Comparison of ENCODE assay signal across 8 cellular contexts in genomic region chr4:121765368-121765705, GRCh38. TPM values are rescaled to one million over a fixed set of nuclear protein-coding genes. Genes with fewer than 3 reads are reported as not detected.
DNase-seq lines count a peak whose midpoint lies in the region; ATAC-seq and TF ChIP-seq lines count a peak whose summit lies in the region.

No MANE protein-coding gene starts in this region.

- CTCF ChIA-PET in A673 (lab: Charles Lee), result no interaction called here

- H3K4me1 ChIP-seq in A673 (ENCODE audit: insufficient read depth, low read length, poor library complexity, severe bottlenecking) (no peaks in the 10 kb centered on the region), HAP-1 (no peaks in the 10 kb centered on the region)

- H3K27me3 ChIP-seq in A673 (replicated peaks; ENCODE audit: insufficient read depth, low read depth, low read length, poor library complexity), result peaks cover 5% of the 10 kb centered on the region
- no peaks in the 10 kb centered on the region for H3K27me3 ChIP-seq in HAP-1 (ENCODE audit: low read depth)

- H3K36me3 ChIP-seq in A673 (ENCODE audit: insufficient read depth, low read length, poor library complexity, severe bottlenecking) (no peaks in the 10 kb centered on the region), HAP-1 (replicated peaks) (no peaks in the 10 kb centered on the region)

- no peaks in the 10 kb centered on the region for H3K9me3 ChIP-seq in A673 (ENCODE audit: low read depth, low read length, poor library complexity, severe bottlenecking)
- H3K9me3 ChIP-seq in HAP-1, result no peaks in the 10 kb centered on the region

- POLR2A ChIA-PET in A673 (lab: Charles Lee; ENCODE audit: low non-redundant PET), result interaction anchor here (0.5 kb wide), 1 partner anchor 36 kb away, joined by 5 read pairs; the partner anchor contains the start of gene EXOSC9

- in situ Hi-C loops in HAP-1 (cut with MboI; ENCODE audit: low sequenced_read_pairs), result no loop called here

- no peak overlapping the region for H3K27ac Mint-ChIP-seq in naive B cell

- no TSS peak for BruUV-seq in A673 (replicated peaks; lab: Mats Ljungman, UMichigan)

- peak overlapping the region in 6 of 8 donors; percentile 22 to 65 (median 39) for H3K4me3 Mint-ChIP-seq in naive B cell

- intact Hi-C loops in A673 (cut with micrococcal nuclease; ENCODE audit: unreplicated experiment), result no loop called here

- H3K9me3 Mint-ChIP-seq in naive B cell, result no peaks in the 10 kb centered on the region

- peaks cover 5 to 8% (median 7%) of the 10 kb centered on the region in 3 donors for H3K4me1 Mint-ChIP-seq in naive B cell

- H3K27ac ChIP-seq in A673 (ENCODE audit: low read depth, low read length, poor library complexity, severe bottlenecking), result no peak overlapping the region

- TF ChIP-seq CTCF in A673 (conservative IDR thresholded peaks at IDR 0.05; ENCODE audit: low read depth, low read length) (no peak), choroid plexus epithelial cell (conservative IDR thresholded peaks at IDR 0.05; ENCODE audit: low read depth, low read length) (no peak)

- H3K27me3 Mint-ChIP-seq in naive B cell, result peaks cover 67 to 84% (median 73%) of the 10 kb centered on the region in 3 donors

- H3K36me3 Mint-ChIP-seq in naive B cell, result no peaks in the 10 kb centered on the region

- no peak for ATAC-seq in naive B cell (ENCODE audit: low read depth in 2 of 2)
- ATAC-seq in GM18870 (IDR thresholded peaks at IDR 0.05; ENCODE audit: unreplicated experiment), result no peak

- H3K4me3 ChIP-seq in A673 (ENCODE audit: low read depth, low read length, poor library complexity, severe bottlenecking) (peak overlapping the region; percentile 57), HAP-1 (peak overlapping the region; percentile 32), choroid plexus epithelial cell (ENCODE audit: low read depth, low read length) (peak overlapping the region; percentile 60)

- DNase-seq in A673 (ENCODE audit: low spot score) (no peak), HAP-1 (ENCODE audit: low spot score in 2 of 2) (no peak), choroid plexus epithelial cell (ENCODE audit: low read depth) (no peak), naive B cell (no peak), epidermal melanocyte (ENCODE audit: insufficient read length, low spot score) (no peak), NCI-H1417 treated with DMSO at 0.1 percent for 48 hours (lab: John Stamatoyannopoulos, UW) (no peak), activated gamma-delta T cell (lab: John Stamatoyannopoulos, UW) (no peak)

RNA-seq across cellular contexts. Expression of gene SMIM43, which starts 0.4 kb away (rescaled TPM):
- total RNA-seq in A673 (2021), result 0.37 and 0.45 TPM in 2 replicates
- not detected for polyA plus RNA-seq in naive B cell (ENCODE audit: low read depth in 6 of 6)

RNA-seq across cellular contexts. Expression of gene EXOSC9, which starts 35.8 kb away (rescaled TPM):
- 79.0 and 79.8 TPM in 2 replicates for total RNA-seq in A673 (2021)
- 10 to 100 TPM; 12.0 to 45.3 (median 40.1) TPM for polyA plus RNA-seq in naive B cell (ENCODE audit: low read depth in 6 of 6)

RNA-seq across cellular contexts. Expression of gene CCNA2, which starts 58.3 kb away (rescaled TPM):
- 99.0 and 105 TPM in 2 replicates for total RNA-seq in A673 (2021)
- polyA plus RNA-seq in naive B cell (ENCODE audit: low read depth in 6 of 6), result under 1 TPM in 3 of 6 donors, not detected in 3; 0.08 to 0.31 (median 0.13) TPM
